In the genomic region with DNA sequence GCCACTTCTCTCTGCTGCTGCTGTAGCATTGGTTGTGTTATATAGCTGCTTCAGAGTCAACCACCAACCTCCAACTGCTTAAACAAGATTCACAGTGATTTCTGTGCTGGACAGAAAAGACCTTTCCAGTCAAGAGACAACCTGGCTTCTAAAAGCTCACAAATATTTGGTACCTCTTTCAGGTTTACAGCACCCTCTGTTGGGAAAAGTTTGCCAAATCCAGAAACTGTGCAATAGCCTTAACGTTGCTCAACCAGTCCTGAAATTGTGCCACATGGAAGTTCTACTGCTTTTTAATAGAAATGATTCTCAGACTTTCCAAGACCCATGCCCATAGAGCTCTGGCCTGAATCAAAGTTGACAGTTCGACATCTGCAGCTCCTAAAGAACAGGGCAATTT, we compare ENCODE assay signal across 12 cellular contexts.
DNase-seq lines count a peak whose midpoint lies in the region; ATAC-seq and TF ChIP-seq lines count a peak whose summit lies in the region.
"Had no signal": no experiment of that assay in that cellular context is flagged by ENCODE, and none has a peak within 500 bp of the region (broad histone marks: within the 10 kb centered on the region; RNA-seq: fewer than 3 reads in every experiment).

No MANE protein-coding gene starts in this region.

- H3K27ac ChIP-seq in C4-2B (no peak overlapping the region), H9 (ENCODE audit: insufficient read length, low read depth, low read length) (no peak overlapping the region), PC-3 (ENCODE audit: low read length) (no peak overlapping the region)
- H3K27ac ChIP-seq: WERI-Rb-1 had no signal

- H3K9ac ChIP-seq in H9 (ENCODE audit: extremely low read depth, insufficient read length, low read length) (no peak overlapping the region), PC-3 (ENCODE audit: low read length) (no peak overlapping the region)

- H3K56ac ChIP-seq in H9 (ENCODE audit: insufficient read length, low read depth, low read length), result no peak overlapping the region

- H3K4me1 ChIP-seq in H9 (ENCODE audit: insufficient read depth, low read length) (no peaks in the 10 kb centered on the region), PC-3 (ENCODE audit: insufficient read depth, low read length) (no peaks in the 10 kb centered on the region)

- H4K8ac ChIP-seq in H9 (replicated peaks; ENCODE audit: insufficient read length, low read depth, low read length), result no peak overlapping the region

- DNase-seq in H9 (no peak), PC-3 (peak; percentile 42), fibroblast of pulmonary artery (ENCODE audit: low read depth) (peak; percentile 55), GM20000 (ENCODE audit: low spot score) (no peak), amniotic stem cell (lab: John Stamatoyannopoulos, UW) (no peak), NOMO-1 (lab: John Stamatoyannopoulos, UW; ENCODE audit: unreplicated experiment in 2 of 2) (no peak), middle frontal gyrus (ENCODE audit: extremely low spot score, low spot score) (no peak)
- DNase-seq: anterior cingulate cortex, NCI-H1436, substantia nigra, WERI-Rb-1 had no signal

- peaks cover 5 to 6% of the 10 kb centered on the region in 2 experiments; a peak in 3 of 5 replicates for H3K9me3 Mint-ChIP-seq in H9

- BruUV-seq in PC-3 (replicated peaks; lab: Mats Ljungman, UMichigan), result no TSS peak

- H3K4ac ChIP-seq in H9 (ENCODE audit: low read depth, low read length), result no peak overlapping the region

- H3K23me2 ChIP-seq in H9 (ENCODE audit: insufficient read length, low read depth, low read length, poor library complexity, severe bottlenecking), result no peaks in the 10 kb centered on the region

- H2AFZ ChIP-seq in H9 (ENCODE audit: low read length) (no peak overlapping the region), PC-3 (ENCODE audit: low read length) (no peak overlapping the region)

- H3K36me3 Mint-ChIP-seq in H9 (ENCODE audit: insufficient read depth in 1 of 3, low read depth in 3 of 3), result peaks cover 3 to 23% (median 11%) of the 10 kb centered on the region in 3 experiments; a peak in 5 of 7 replicates

- H3K4me2 ChIP-seq in H9 (ENCODE audit: insufficient read depth, insufficient read length, low read length) (no peak overlapping the region), PC-3 (ENCODE audit: low read length) (no peak overlapping the region)

- no peak overlapping the region for H2BK120ac ChIP-seq in H9 (ENCODE audit: low read depth, low read length, poor library complexity, severe bottlenecking)

- no peaks in the 10 kb centered on the region for H3K36me3 ChIP-seq in PC-3 (ENCODE audit: low read depth, low read length)
- H3K36me3 ChIP-seq: WERI-Rb-1 had no signal

- H3K79me2 ChIP-seq in H9 (ENCODE audit: insufficient read depth, low read length) (no peaks in the 10 kb centered on the region), PC-3 (ENCODE audit: low read length) (no peaks in the 10 kb centered on the region)

- no peaks in the 10 kb centered on the region for H3F3A ChIP-seq in PC-3 (ENCODE audit: low read length, unreplicated experiment)

- H3K27me3 ChIP-seq in H9 (ENCODE audit: insufficient read depth, low read length) (no peaks in the 10 kb centered on the region), PC-3 (ENCODE audit: low read length) (no peaks in the 10 kb centered on the region)

- no CpG with 5 or more reads among the region's 2 CpGs for WGBS in H9 (ENCODE audit: extremely low coverage, insufficient read length, low lambda C conversion rate)

- POLR2A ChIA-PET in PC-3 (lab: Charles Lee; ENCODE audit: unreplicated experiment), result no interaction called here

- peaks cover 6 to 14% of the 10 kb centered on the region in 2 experiments for H3K4me1 Mint-ChIP-seq in H9

- H3K18ac ChIP-seq in H9 (ENCODE audit: insufficient read length, low read depth, low read length), result no peak overlapping the region

- no peaks in the 10 kb centered on the region for H3K27me3 Mint-ChIP-seq in H9 (ENCODE audit: low read depth)

- CTCF ChIA-PET in PC-3 (lab: Charles Lee), result no interaction called here

- no peak overlapping the region for H2BK20ac ChIP-seq in H9 (ENCODE audit: low read depth, low read length, poor library complexity, severe bottlenecking)

- no peak overlapping the region for H4K5ac ChIP-seq in H9 (ENCODE audit: insufficient read length, low read depth, low read length)

- peak overlapping the region; percentile 42 to 79 (median 50); a peak in 3 of 7 replicates for H3K27ac Mint-ChIP-seq in H9

- H3T11ph ChIP-seq in H9 (ENCODE audit: low read length), result no peak overlapping the region

- H4K20me1 ChIP-seq in H9 (ENCODE audit: control insufficient read depth, insufficient read depth, insufficient read length) (no peaks in the 10 kb centered on the region), PC-3 (ENCODE audit: low read length) (no peaks in the 10 kb centered on the region)

- no peaks in the 10 kb centered on the region for H3K9me2 ChIP-seq in PC-3 (replicated peaks; ENCODE audit: low read length)

- no peaks in the 10 kb centered on the region for H3K9me3 ChIP-seq in H9 (ENCODE audit: control insufficient read depth, low read depth, low read length)
- no peaks in the 10 kb centered on the region for H3K9me3 ChIP-seq in PC-3 (ENCODE audit: low read length)

- H3K23ac ChIP-seq in H9 (ENCODE audit: insufficient read length, low read depth, low read length), result no peak overlapping the region

- H2BK15ac ChIP-seq in H9 (ENCODE audit: low read depth, low read length), result no peak overlapping the region

- no peak overlapping the region for H4K91ac ChIP-seq in H9 (ENCODE audit: insufficient read length, low read depth, low read length)

- H2AK5ac ChIP-seq in H9 (ENCODE audit: insufficient read length, low read length), result no peak overlapping the region

- H2BK12ac ChIP-seq in H9 (ENCODE audit: insufficient read length, low read depth, low read length), result no peak overlapping the region

- H2BK5ac ChIP-seq in H9 (ENCODE audit: insufficient read length, low read length), result no peak overlapping the region

- intact Hi-C loops in PC-3 (cut with micrococcal nuclease), result no loop called here

- no peak overlapping the region for H3K14ac ChIP-seq in H9 (ENCODE audit: insufficient read depth, low read length)

- no peak for ATAC-seq in PC-3

- H3K4me3 ChIP-seq in PC-3 (ENCODE audit: low read length) (no peak overlapping the region), fibroblast of pulmonary artery (replicated peaks; ENCODE audit: low read depth, low read length) (no peak overlapping the region)

- no peaks in the 10 kb centered on the region for H3K79me1 ChIP-seq in H9 (ENCODE audit: insufficient read depth, low read depth, low read length, poor library complexity, severe bottlenecking)

- TF ChIP-seq CTCF in C4-2B (conservative IDR thresholded peaks at IDR 0.05), result peak; percentile 56
- peak; percentile 65 for TF ChIP-seq CTCF in H9 (conservative IDR thresholded peaks at IDR 0.05)
- no peak; the same call in 1 of the 2 replicates for TF ChIP-seq CTCF in PC-3 (conservative IDR thresholded peaks at IDR 0.05; ENCODE audit: low read depth, low read length)
- peak; percentile 37 for TF ChIP-seq CTCF in fibroblast of pulmonary artery (IDR thresholded peaks at IDR 0.05; ENCODE audit: low read length, missing control alignments)
- no peak for TF ChIP-seq CTCF in GM20000 (IDR thresholded peaks at IDR 0.05; ENCODE audit: extremely low read depth, missing control alignments)

- H3K4me3 Mint-ChIP-seq in H9, result no peak overlapping the region

Comparison
In these comparisons a context has a peak if more than half of its experiments do, and no peak if none do; other contexts are left out.
1. CTCF ChIP-seq: peak in C4-2B (single experiment), H9 (single experiment) and fibroblast of pulmonary artery (single experiment); none in PC-3 (single experiment) and GM20000 (single experiment).
2. DNase-seq: peak in PC-3 (single experiment) and fibroblast of pulmonary artery (single experiment); none in H9 (single experiment), GM20000 (single experiment), amniotic stem cell (single experiment), NOMO-1 (0 of 2) and middle frontal gyrus (single experiment).